16 cellular contexts compared by ENCODE assay signal in genomic region chr5:74122979-74123575, GRCh38.
A peak's percentile ranks its signal among the peaks of the same experiment; 100 is the strongest.
DNase-seq lines count a peak whose midpoint lies in the region; ATAC-seq and TF ChIP-seq lines count a peak whose summit lies in the region.
"Had no signal": no experiment of that assay in that cellular context is flagged by ENCODE, and none has a peak within 500 bp of the region (broad histone marks: within the 10 kb centered on the region; RNA-seq: fewer than 3 reads in every experiment).

No MANE protein-coding gene starts in this region.

- H3K4me3 ChIP-seq in A673 (ENCODE audit: low read depth, low read length, poor library complexity, severe bottlenecking) (no peak overlapping the region), brain microvascular endothelial cell (ENCODE audit: low read depth, low read length) (no peak overlapping the region)
- H3K4me3 ChIP-seq: K562, left lung, psoas muscle, skin epidermis had no signal

- H3K36me3 ChIP-seq in A673 (ENCODE audit: insufficient read depth, low read length, poor library complexity, severe bottlenecking) (no peaks in the 10 kb centered on the region), brain microvascular endothelial cell (replicated peaks) (no peaks in the 10 kb centered on the region)
- H3K36me3 ChIP-seq: left lung had no signal

- no peaks in the 10 kb centered on the region for H3K9me3 ChIP-seq in A673 (ENCODE audit: low read depth, low read length, poor library complexity, severe bottlenecking)
- H3K9me3 ChIP-seq: left lung had no signal

- H3K27me3 ChIP-seq in A673 (replicated peaks; ENCODE audit: insufficient read depth, low read depth, low read length, poor library complexity) (peaks cover 11% of the 10 kb centered on the region), brain microvascular endothelial cell (replicated peaks) (no peaks in the 10 kb centered on the region)
- H3K27me3 ChIP-seq: left lung had no signal

- H3K4me1 ChIP-seq in A673 (ENCODE audit: insufficient read depth, low read length, poor library complexity, severe bottlenecking), result peaks cover 3% of the 10 kb centered on the region

- TF ChIP-seq CTCF in A673 (conservative IDR thresholded peaks at IDR 0.05; ENCODE audit: low read depth, low read length) (no peak), brain microvascular endothelial cell (IDR thresholded peaks at IDR 0.05; ENCODE audit: low read depth, low read length, missing control alignments) (no peak)

- POLR2A ChIA-PET in A673 (lab: Charles Lee; ENCODE audit: low non-redundant PET), result no interaction called here

- in situ Hi-C loops in brain microvascular endothelial cell (cut with HindIII; ENCODE audit: low pct_ligation_motif_present, low sequenced_read_pairs), result no loop called here

- ATAC-seq in GM21367 (IDR thresholded peaks at IDR 0.05; ENCODE audit: unreplicated experiment), result no peak
- ATAC-seq in HG03342 (IDR thresholded peaks at IDR 0.05; ENCODE audit: unreplicated experiment), result no peak
- no peak for ATAC-seq in GM19463 (IDR thresholded peaks at IDR 0.05; ENCODE audit: unreplicated experiment)
- ATAC-seq: K562, left lung had no signal

- intact Hi-C loops in A673 (cut with micrococcal nuclease; ENCODE audit: unreplicated experiment), result loop anchor here (10.0 kb wide), 1 partner anchor 522 kb away; the partner anchor contains the start of gene ENC1

- DNase-seq in A673 (ENCODE audit: low spot score) (peak; percentile 49), NCI-H1092 (lab: John Stamatoyannopoulos, UW) (peak; percentile 26), NCI-H510A (lab: John Stamatoyannopoulos, UW) (peak; percentile 75), brain microvascular endothelial cell (peak; percentile 36)
- no peak for DNase-seq in stimulated activated CD8-positive, alpha-beta memory T cell treated with anti-CD3 and anti-CD28 coated beads, Interleukin-4, amount 100 ng/mL, for 48 hours
- DNase-seq: activated CD4-positive, alpha-beta T cell treated with anti-CD3 and anti-CD28 coated beads, Interleukin-2, amount 50 U/mL, for 4 hours; amniotic stem cell; glutamatergic neuron; left lung; psoas muscle; stimulated activated CD4-positive, alpha-beta T cell treated with anti-CD3 and anti-CD28 coated beads, Interleukin-4, amount 100 ng/mL, for 1 hour had no signal

- no TSS peak for BruUV-seq in A673 (replicated peaks; lab: Mats Ljungman, UMichigan)

- CTCF ChIA-PET in A673 (lab: Charles Lee), result no interaction called here

- H3K27ac ChIP-seq in A673 (ENCODE audit: low read depth, low read length, poor library complexity, severe bottlenecking) (no peak overlapping the region), brain microvascular endothelial cell (no peak overlapping the region)
- H3K27ac ChIP-seq: left lung, psoas muscle, skin epidermis had no signal
